In the genomic region with DNA sequence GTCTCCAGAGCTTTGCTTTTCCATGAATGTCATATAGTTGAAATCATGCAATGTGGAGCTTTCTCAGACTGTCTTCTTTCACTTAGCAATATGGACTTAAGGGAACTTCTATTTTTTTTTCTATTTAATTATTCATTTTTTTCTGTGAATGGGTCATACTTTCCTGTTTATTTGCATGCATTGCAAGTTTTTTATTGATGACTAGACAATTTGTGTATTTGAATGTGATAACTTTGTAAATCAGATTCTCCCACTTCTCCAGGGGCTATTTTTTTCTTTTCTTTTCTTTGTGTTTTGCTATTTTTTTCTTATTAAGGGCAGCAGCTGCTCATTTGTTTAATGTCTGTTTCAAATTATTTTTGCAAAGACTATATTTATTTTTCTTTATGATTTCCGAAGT, we compare ENCODE assay signal across 24 cellular contexts.
DNase-seq lines count a peak whose midpoint lies in the region; ATAC-seq, FAIRE-seq and TF ChIP-seq lines count a peak whose summit lies in the region.
"Had no signal": no experiment of that assay in that cellular context is flagged by ENCODE, and none has a peak within 500 bp of the region (broad histone marks: within the 10 kb centered on the region; RNA-seq: fewer than 3 reads in every experiment).

No MANE protein-coding gene starts in this region.

- no peak for DNase-seq in HepG2 (ENCODE audit: low spot score)
- no peak for DNase-seq in right lobe of liver
- DNase-seq in K562 (ENCODE audit: extremely low read depth in 1 of 4, low spot score in 3 of 4), result no peak
- no peak for DNase-seq in H7
- DNase-seq in stomach, result no peak
- DNase-seq: ACHN; BE2C; C1 segment of cervical spinal cord; CD4-positive, alpha-beta memory T cell; CD4-positive, CD25-positive, alpha-beta regulatory T cell; CD8-positive, alpha-beta memory T cell; COR-L47; DMS 273 treated with DMSO at 0.1 percent for 48 hours; DMS153; DMS53; DMS79; DND-41; EL; GDM1 had no signal

- TF ChIP-seq POLR2A in HepG2 (IDR thresholded peaks at IDR 0.05; ENCODE audit: insufficient read depth in 1 of 2, low read depth in 2 of 2, low read length in 2 of 2) (no peak), right lobe of liver (IDR thresholded peaks at IDR 0.05) (no peak), K562 (conservative IDR thresholded peaks at IDR 0.05) (no peak), stomach (IDR thresholded peaks at IDR 0.05) (no peak)

- H3K4me3 ChIP-seq in HepG2 (replicated peaks in 1 of 3; ENCODE audit: insufficient read depth in 1 of 3, low read depth in 2 of 3, low read length in 3 of 3) (no peak overlapping the region), right lobe of liver (no peak overlapping the region), K562 (no peak overlapping the region), H7 (ENCODE audit: insufficient read depth, low read depth, low read length) (no peak overlapping the region), stomach (no peak overlapping the region)
- H3K4me3 ChIP-seq: BLaER1, GM12878 had no signal

- H3K9ac ChIP-seq in HepG2 (ENCODE audit: insufficient read depth, low read depth, low read length) (no peak overlapping the region), K562 (ENCODE audit: insufficient read depth in 1 of 2, low read depth in 2 of 2, low read length in 2 of 2) (no peak overlapping the region)
- H3K9ac ChIP-seq: BLaER1 had no signal

- TF ChIP-seq RAD21 in HepG2 (CRISPR knock-in tag; IDR thresholded peaks at IDR 0.05) (no peak), K562 (CRISPR knock-in tag; conservative IDR thresholded peaks at IDR 0.05 in 1 of 2, IDR thresholded peaks at IDR 0.05 in 1 of 2) (no peak)

- no peaks in the 10 kb centered on the region for H3K27me3 ChIP-seq in HepG2 (ENCODE audit: control insufficient read depth in 1 of 2, insufficient read depth in 2 of 2, low read length in 2 of 2)
- no peaks in the 10 kb centered on the region for H3K27me3 ChIP-seq in right lobe of liver
- H3K27me3 ChIP-seq in K562 (ENCODE audit: control insufficient read depth in 2 of 2, insufficient read depth in 2 of 2, low read length in 2 of 2), result no peaks in the 10 kb centered on the region
- H3K27me3 ChIP-seq in H7 (ENCODE audit: control insufficient read depth, insufficient read depth, low read length), result no peaks in the 10 kb centered on the region
- H3K27me3 ChIP-seq in stomach, result no peaks in the 10 kb centered on the region
- H3K27me3 ChIP-seq: BE2C, BLaER1 had no signal

- no peaks in the 10 kb centered on the region for H3K9me1 ChIP-seq in K562 (ENCODE audit: control insufficient read depth, insufficient read depth, low read length)

- H3K79me2 ChIP-seq in HepG2 (ENCODE audit: insufficient read depth, low read length) (no peaks in the 10 kb centered on the region), K562 (ENCODE audit: control insufficient read depth, insufficient read depth, low read length) (no peaks in the 10 kb centered on the region)

- TF ChIP-seq CTCF in HepG2 (CRISPR knock-in tag; IDR thresholded peaks at IDR 0.05), result no peak
- TF ChIP-seq CTCF in right lobe of liver (IDR thresholded peaks at IDR 0.05), result no peak
- no peak for TF ChIP-seq CTCF in K562 (IDR thresholded peaks at IDR 0.05 in 2 of 3, conservative IDR thresholded peaks at IDR 0.05 in 1 of 3; ENCODE audit: insufficient read depth in 2 of 3, low read depth in 1 of 3, low read length in 3 of 3)
- no peak for TF ChIP-seq CTCF in stomach (IDR thresholded peaks at IDR 0.05)

- no peaks in the 10 kb centered on the region for H3K36me3 ChIP-seq in HepG2 (replicated peaks in 1 of 2; ENCODE audit: control insufficient read depth in 1 of 2, insufficient read depth in 2 of 2, low read length in 2 of 2)
- H3K36me3 ChIP-seq in right lobe of liver, result no peaks in the 10 kb centered on the region
- no peaks in the 10 kb centered on the region for H3K36me3 ChIP-seq in K562 (ENCODE audit: control insufficient read depth, insufficient read depth, low read length)
- H3K36me3 ChIP-seq in H7 (replicated peaks; ENCODE audit: control insufficient read depth, insufficient read depth, low read length), result no peaks in the 10 kb centered on the region
- H3K36me3 ChIP-seq in stomach, result no peaks in the 10 kb centered on the region
- H3K36me3 ChIP-seq: BE2C, BLaER1 had no signal

- H3K4me2 ChIP-seq in HepG2 (ENCODE audit: low read depth, low read length) (no peak overlapping the region), K562 (ENCODE audit: insufficient read depth, low read length) (no peak overlapping the region)
- H3K4me2 ChIP-seq: BLaER1 had no signal

- BruUV-seq in HepG2 (replicated peaks; lab: Mats Ljungman, UMichigan) (no TSS peak), K562 (replicated peaks; lab: Mats Ljungman, UMichigan) (no TSS peak)

- ATAC-seq in HepG2, result no peak
- ATAC-seq in right lobe of liver, result no peak
- ATAC-seq in K562, result no peak
- ATAC-seq: GM12878 had no signal

- TF ChIP-seq EP300 in HepG2 (IDR thresholded peaks at IDR 0.05; ENCODE audit: low read depth in 2 of 2, low read length in 2 of 2), result no peak
- no peak for TF ChIP-seq EP300 in HepG2 (CRISPR knock-in tag; IDR thresholded peaks at IDR 0.05; ENCODE audit: borderline replicate concordance)
- no peak for TF ChIP-seq EP300 in K562 (IDR thresholded peaks at IDR 0.05; ENCODE audit: low read length)
- TF ChIP-seq EP300 in stomach (IDR thresholded peaks at IDR 0.05), result no peak

- H3K4me1 ChIP-seq in HepG2 (ENCODE audit: insufficient read depth, low read length) (no peaks in the 10 kb centered on the region), right lobe of liver (no peaks in the 10 kb centered on the region), K562 (replicated peaks in 1 of 2; ENCODE audit: control insufficient read depth in 2 of 2, insufficient read depth in 2 of 2, low read length in 2 of 2) (no peaks in the 10 kb centered on the region), stomach (no peaks in the 10 kb centered on the region)
- H3K4me1 ChIP-seq: BE2C, BLaER1 had no signal

- H2AFZ ChIP-seq in HepG2 (ENCODE audit: low read length), result no peak overlapping the region
- no peak overlapping the region for H2AFZ ChIP-seq in K562 (ENCODE audit: low read depth, low read length)

- in situ Hi-C loops in HepG2 (cut with HindIII; ENCODE audit: extremely low pct_ligation_motif_present, low pct_unique_long_range_greater_than_20kb) (no loop called here), K562 (cut with MboI) (no loop called here)

- 3% methylated on average over 1 of the region's 1 CpG for WGBS in HepG2 (ENCODE audit: low lambda C conversion rate)
- WGBS in right lobe of liver (ENCODE audit: insufficient coverage, low coverage, low lambda C conversion rate, missing lambda C conversion rate), result 0% methylated on average over 1 of the region's 1 CpG
- 0% methylated on average over 1 of the region's 1 CpG for WGBS in K562 (ENCODE audit: insufficient coverage, low coverage, missing lambda C conversion rate)
- 0 to 2% (median 0%) methylated on average over 1 of the region's 1 CpG for WGBS in stomach, 5 donors

- POLR2A ChIA-PET in HepG2 (lab: Yijun Ruan, JAX) (no interaction called here), K562 (lab: Yijun Ruan, JAX) (no interaction called here)

- intact Hi-C loops in HepG2 (cut with micrococcal nuclease; ENCODE audit: unreplicated experiment) (no loop called here), right lobe of liver (cut with DNase I) (no loop called here), K562 (cut with micrococcal nuclease) (no loop called here), stomach (cut with DNase I; ENCODE audit: low total_unique reads) (no loop called here)

- H3K9me3 ChIP-seq in HepG2 (ENCODE audit: low read length) (peaks cover 66% of the 10 kb centered on the region), right lobe of liver (peaks cover 0 to 6% (median 0%) of the 10 kb centered on the region in 4 donors), K562 (replicated peaks; ENCODE audit: control insufficient read depth, insufficient read depth, low read depth, low read length) (no peaks in the 10 kb centered on the region), stomach (peaks cover 0 to 22% (median 14%) of the 10 kb centered on the region in 4 donors)
- H3K9me3 ChIP-seq: BE2C had no signal

- H4K20me1 ChIP-seq in HepG2 (ENCODE audit: insufficient read depth, low read length) (no peaks in the 10 kb centered on the region), K562 (replicated peaks; ENCODE audit: control insufficient read depth, insufficient read depth, low read length) (no peaks in the 10 kb centered on the region)
- H4K20me1 ChIP-seq: BLaER1 had no signal

- H3K27ac ChIP-seq in HepG2 (ENCODE audit: extremely low read length, insufficient read depth, low read length), result no peak overlapping the region
- no peak overlapping the region for H3K27ac ChIP-seq in right lobe of liver
- H3K27ac ChIP-seq in K562 (ENCODE audit: extremely low read depth, low read depth, low read length), result no peak overlapping the region
- no peak overlapping the region for H3K27ac ChIP-seq in stomach
- H3K27ac ChIP-seq: 22Rv1, BLaER1 had no signal

- CTCF ChIA-PET in HepG2 (lab: Yijun Ruan, JAX; ENCODE audit: low intra/inter-chr PET ratio, low total read pairs), result no interaction called here
- CTCF ChIA-PET in K562 (lab: Yijun Ruan, JAX; ENCODE audit: low intra/inter-chr PET ratio), result no interaction called here

- FAIRE-seq in HepG2 (lab: Jason Lieb, UNC) (no peak), K562 (lab: Jason Lieb, UNC) (no peak)
- FAIRE-seq: GM12878, GM12892, GM18507 had no signal

TF ChIP-seq in HepG2, 621 proteins besides CTCF, POLR2A, EP300 and RAD21 (continues in another document):
- peak; percentile 94 for TF ChIP-seq MAFF (IDR thresholded peaks at IDR 0.05; ENCODE audit: low read depth, low read length)
- no peak for TF ChIP-seq ZNF605 (CRISPR knock-in tag; IDR thresholded peaks at IDR 0.05)
- TF ChIP-seq, protein P1, sequence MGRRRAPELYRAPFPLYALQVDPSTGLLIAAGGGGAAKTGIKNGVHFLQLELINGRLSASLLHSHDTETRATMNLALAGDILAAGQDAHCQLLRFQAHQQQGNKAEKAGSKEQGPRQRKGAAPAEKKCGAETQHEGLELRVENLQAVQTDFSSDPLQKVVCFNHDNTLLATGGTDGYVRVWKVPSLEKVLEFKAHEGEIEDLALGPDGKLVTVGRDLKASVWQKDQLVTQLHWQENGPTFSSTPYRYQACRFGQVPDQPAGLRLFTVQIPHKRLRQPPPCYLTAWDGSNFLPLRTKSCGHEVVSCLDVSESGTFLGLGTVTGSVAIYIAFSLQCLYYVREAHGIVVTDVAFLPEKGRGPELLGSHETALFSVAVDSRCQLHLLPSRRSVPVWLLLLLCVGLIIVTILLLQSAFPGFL (CRISPR knock-in tag; IDR thresholded peaks at IDR 0.05), result no peak

TF ChIP-seq in K562, 482 proteins besides CTCF, POLR2A, EP300 and RAD21 (continues in another document):
- TF ChIP-seq MAFG (tag; conservative IDR thresholded peaks at IDR 0.05) (peak; percentile 57), ZNF316 (IDR thresholded peaks at IDR 0.05) (peak; percentile 89), C11orf30 (IDR thresholded peaks at IDR 0.05; ENCODE audit: low read depth) (peak; percentile 68; the same call in 1 of the 2 replicates), MAFK (IDR thresholded peaks at IDR 0.05; ENCODE audit: low read length) (peak; percentile 73), MAFF (IDR thresholded peaks at IDR 0.05; ENCODE audit: low read length) (peak; percentile 73)

Comparison
In these comparisons a context has a peak if more than half of its experiments do, and no peak if none do; other contexts are left out.
1. Of the 241 proteins assayed by ChIP-seq in both HepG2 and K562: peak only in HepG2: none; only in K562: MAFG; in both: MAFF and MAFK; in neither: 238.